20 cellular contexts compared by ENCODE assay signal in genomic region chr10:69394020-69394419, GRCh38. TPM values are rescaled to one million over a fixed set of nuclear protein-coding genes. Genes with fewer than 3 reads are reported as not detected.
DNase-seq lines count a peak whose midpoint lies in the region; ATAC-seq lines count a peak whose summit lies in the region.
"Had no signal": no experiment of that assay in that cellular context is flagged by ENCODE, and none has a peak within 500 bp of the region (broad histone marks: within the 10 kb centered on the region; RNA-seq: fewer than 3 reads in every experiment).

No MANE protein-coding gene starts in this region.

- no peaks in the 10 kb centered on the region for H3K9me3 Mint-ChIP-seq in activated CD4-positive, alpha-beta T cell treated with anti-CD3 and anti-CD28 coated beads, Interleukin-2, amount 10 ng/mL, durations not matched to agents 24 days and 14 days
- no peaks in the 10 kb centered on the region for H3K9me3 Mint-ChIP-seq in effector memory CD8-positive, alpha-beta T cell
- H3K9me3 Mint-ChIP-seq in stimulated activated effector memory CD8-positive, alpha-beta T cell treated with anti-CD3 and anti-CD28 coated beads, Interleukin-12 subunit alpha, Interleukin-12 subunit beta, amount 100 ng/mL, for 72 hours: no peaks in the 10 kb centered on the region
- H3K9me3 Mint-ChIP-seq in activated CD8-positive, alpha-beta memory T cell treated with anti-CD3 and anti-CD28 coated beads, Interleukin-2, amount 10 ng/mL, durations not matched to agents 7 days and 5 days (ENCODE audit: low read depth): no peaks in the 10 kb centered on the region

- no peak overlapping the region for H3K4me3 Mint-ChIP-seq in activated CD4-positive, alpha-beta T cell treated with anti-CD3 and anti-CD28 coated beads, Interleukin-2, amount 10 ng/mL, durations not matched to agents 24 days and 14 days
- no peak overlapping the region for H3K4me3 Mint-ChIP-seq in effector memory CD8-positive, alpha-beta T cell
- H3K4me3 Mint-ChIP-seq in stimulated activated effector memory CD8-positive, alpha-beta T cell treated with anti-CD3 and anti-CD28 coated beads, Interleukin-12 subunit alpha, Interleukin-12 subunit beta, amount 100 ng/mL, for 72 hours: no peak overlapping the region
- no peak overlapping the region for H3K4me3 Mint-ChIP-seq in activated CD8-positive, alpha-beta memory T cell treated with anti-CD3 and anti-CD28 coated beads, Interleukin-2, amount 10 ng/mL, durations not matched to agents 7 days and 5 days
- H3K4me3 Mint-ChIP-seq: B cell had no signal

- peak overlapping the region; percentile 8 for H3K27ac Mint-ChIP-seq in activated CD4-positive, alpha-beta T cell treated with anti-CD3 and anti-CD28 coated beads, Interleukin-2, amount 10 ng/mL, durations not matched to agents 24 days and 14 days
- peak overlapping the region; percentile 79 to 80 for H3K27ac Mint-ChIP-seq in effector memory CD8-positive, alpha-beta T cell
- peak overlapping the region; percentile 63 for H3K27ac Mint-ChIP-seq in stimulated activated effector memory CD8-positive, alpha-beta T cell treated with anti-CD3 and anti-CD28 coated beads, Interleukin-12 subunit alpha, Interleukin-12 subunit beta, amount 100 ng/mL, for 72 hours
- no peak overlapping the region for H3K27ac Mint-ChIP-seq in activated CD8-positive, alpha-beta memory T cell treated with anti-CD3 and anti-CD28 coated beads, Interleukin-2, amount 10 ng/mL, durations not matched to agents 7 days and 5 days
- H3K27ac Mint-ChIP-seq: B cell had no signal

- peaks cover 60% of the 10 kb centered on the region for H3K36me3 Mint-ChIP-seq in activated CD4-positive, alpha-beta T cell treated with anti-CD3 and anti-CD28 coated beads, Interleukin-2, amount 10 ng/mL, durations not matched to agents 24 days and 14 days (ENCODE audit: low read depth)
- peaks cover 58% of the 10 kb centered on the region for H3K36me3 Mint-ChIP-seq in effector memory CD8-positive, alpha-beta T cell (ENCODE audit: insufficient read depth)
- peaks cover 100% of the 10 kb centered on the region for H3K36me3 Mint-ChIP-seq in stimulated activated effector memory CD8-positive, alpha-beta T cell treated with anti-CD3 and anti-CD28 coated beads, Interleukin-12 subunit alpha, Interleukin-12 subunit beta, amount 100 ng/mL, for 72 hours
- peaks cover 48% of the 10 kb centered on the region for H3K36me3 Mint-ChIP-seq in activated CD8-positive, alpha-beta memory T cell treated with anti-CD3 and anti-CD28 coated beads, Interleukin-2, amount 10 ng/mL, durations not matched to agents 7 days and 5 days

- CTCF ChIA-PET in activated CD8-positive, alpha-beta memory T cell treated with anti-CD3 and anti-CD28 coated beads, Interleukin-2, amount 10 ng/mL, durations not matched to agents 7 days and 5 days (lab: Charles Lee): interaction anchor here (1.8 to 9.3 kb wide), 3 partner anchors 14 to 156 kb away, joined by 4 to 146 read pairs (median 24); no protein-coding TSS in a partner anchor

- peaks cover 21% of the 10 kb centered on the region for H3K4me1 Mint-ChIP-seq in activated CD4-positive, alpha-beta T cell treated with anti-CD3 and anti-CD28 coated beads, Interleukin-2, amount 10 ng/mL, durations not matched to agents 24 days and 14 days
- H3K4me1 Mint-ChIP-seq in effector memory CD8-positive, alpha-beta T cell (ENCODE audit: low read depth in 2 of 2): peaks cover 10 to 11% of the 10 kb centered on the region in 2 donors
- peaks cover 19% of the 10 kb centered on the region for H3K4me1 Mint-ChIP-seq in stimulated activated effector memory CD8-positive, alpha-beta T cell treated with anti-CD3 and anti-CD28 coated beads, Interleukin-12 subunit alpha, Interleukin-12 subunit beta, amount 100 ng/mL, for 72 hours
- H3K4me1 Mint-ChIP-seq in activated CD8-positive, alpha-beta memory T cell treated with anti-CD3 and anti-CD28 coated beads, Interleukin-2, amount 10 ng/mL, durations not matched to agents 7 days and 5 days: peaks cover 15% of the 10 kb centered on the region

- H3K27me3 Mint-ChIP-seq in activated CD4-positive, alpha-beta T cell treated with anti-CD3 and anti-CD28 coated beads, Interleukin-2, amount 10 ng/mL, durations not matched to agents 24 days and 14 days: no peaks in the 10 kb centered on the region
- no peaks in the 10 kb centered on the region for H3K27me3 Mint-ChIP-seq in effector memory CD8-positive, alpha-beta T cell
- H3K27me3 Mint-ChIP-seq in activated CD8-positive, alpha-beta memory T cell treated with anti-CD3 and anti-CD28 coated beads, Interleukin-2, amount 10 ng/mL, durations not matched to agents 7 days and 5 days: no peaks in the 10 kb centered on the region
- H3K27me3 Mint-ChIP-seq: B cell had no signal

- no peak for ATAC-seq in effector memory CD8-positive, alpha-beta T cell (replicated peaks)
- ATAC-seq in stimulated activated effector memory CD8-positive, alpha-beta T cell treated with anti-CD3 and anti-CD28 coated beads, Interleukin-12 subunit alpha, Interleukin-12 subunit beta, amount 100 ng/mL, for 72 hours: no peak
- ATAC-seq in activated CD8-positive, alpha-beta memory T cell treated with anti-CD3 and anti-CD28 coated beads, Interleukin-2, amount 10 ng/mL, durations not matched to agents 7 days and 5 days: no peak
- no peak for ATAC-seq in HG03521 (IDR thresholded peaks at IDR 0.05; ENCODE audit: unreplicated experiment)
- ATAC-seq: HCT116 had no signal

- no peak for DNase-seq in activated CD4-positive, alpha-beta T cell treated with anti-CD3 and anti-CD28 coated beads, Interleukin-2, amount 10 ng/mL, durations not matched to agents 24 days and 14 days
- DNase-seq in activated CD4-positive, alpha-beta T cell treated with anti-CD3 and anti-CD28 coated beads, Interleukin-2, amount 50 U/mL, for 1 hour: no peak
- DNase-seq in M059J (ENCODE audit: low read depth) (peak; percentile 64), NCI-H524 treated with DMSO at 0.1 percent for 48 hours (lab: John Stamatoyannopoulos, UW) (no peak)
- DNase-seq in effector memory CD8-positive, alpha-beta T cell: no peak
- no peak for DNase-seq in stimulated activated effector memory CD8-positive, alpha-beta T cell treated with anti-CD3 and anti-CD28 coated beads, Interleukin-12 subunit alpha, Interleukin-12 subunit beta, amount 100 ng/mL, for 72 hours (ENCODE audit: low spot score in 2 of 2)
- DNase-seq in activated CD8-positive, alpha-beta memory T cell treated with anti-CD3 and anti-CD28 coated beads, Interleukin-2, amount 10 ng/mL, durations not matched to agents 7 days and 5 days: no peak
- DNase-seq: DMS 273 treated with DMSO at 0.1 percent for 48 hours, DND-41, GDM1, MV-4-11, NCI-H187 treated with DMSO at 0.1 percent for 48 hours, NCI-H2227 treated with DMSO at 0.1 percent for 48 hours, NCI-H510A treated with DMSO at 0.1 percent for 48 hours, NCI-H82, RPMI8226, SIG-M5 had no signal

- intact Hi-C loops in activated CD4-positive, alpha-beta T cell treated with anti-CD3 and anti-CD28 coated beads, Interleukin-2, amount 10 ng/mL, durations not matched to agents 24 days and 14 days (cut with micrococcal nuclease): loop anchor here (10.0 kb wide), 1 partner anchor 409 kb away; the partner anchor contains the start of gene KIFBP

RNA-seq across cellular contexts. Expression of gene TACR2, which starts 22.7 kb away (rescaled TPM):
- total RNA-seq in activated CD4-positive, alpha-beta T cell treated with anti-CD3 and anti-CD28 coated beads, Interleukin-2, amount 10 ng/mL, durations not matched to agents 24 days and 14 days: not detected in 2 replicates
- 0.05 and 0.15 TPM in 2 replicates for total RNA-seq in M059J (2014; rRNA removed; shearing (Covaris generic))
- not detected for total RNA-seq in activated CD8-positive, alpha-beta memory T cell treated with anti-CD3 and anti-CD28 coated beads, Interleukin-2, amount 10 ng/mL, durations not matched to agents 7 days and 5 days
- total RNA-seq: B cell had no signal

RNA-seq across cellular contexts. Expression of gene TSPAN15, which starts 57.2 kb away (rescaled TPM):
- 1.6 and 1.9 TPM in 2 replicates for total RNA-seq in activated CD4-positive, alpha-beta T cell treated with anti-CD3 and anti-CD28 coated beads, Interleukin-2, amount 10 ng/mL, durations not matched to agents 24 days and 14 days
- 109 and 179 TPM in 2 replicates for total RNA-seq in M059J (2014; rRNA removed; shearing (Covaris generic))
- total RNA-seq in activated CD8-positive, alpha-beta memory T cell treated with anti-CD3 and anti-CD28 coated beads, Interleukin-2, amount 10 ng/mL, durations not matched to agents 7 days and 5 days: 1 to 10 TPM; 2.5 to 4.2 TPM

Comparison
In these comparisons a context has a peak if more than half of its experiments do, and no peak if none do; other contexts are left out.
1. RNA of gene TSPAN15, which starts 57.2 kb away (total RNA-seq): 109 to 179 TPM in M059J; 2.5 to 4.2 TPM in activated CD8-positive, alpha-beta memory T cell treated with anti-CD3 and anti-CD28 coated beads, Interleukin-2, amount 10 ng/mL, durations not matched to agents 7 days and 5 days and 1.6 to 1.9 TPM in activated CD4-positive, alpha-beta T cell treated with anti-CD3 and anti-CD28 coated beads, Interleukin-2, amount 10 ng/mL, durations not matched to agents 24 days and 14 days; every median in the first group is over 10 times any median in the second.